Comparison of ENCODE assay signal across 18 cellular contexts in the genomic region with DNA sequence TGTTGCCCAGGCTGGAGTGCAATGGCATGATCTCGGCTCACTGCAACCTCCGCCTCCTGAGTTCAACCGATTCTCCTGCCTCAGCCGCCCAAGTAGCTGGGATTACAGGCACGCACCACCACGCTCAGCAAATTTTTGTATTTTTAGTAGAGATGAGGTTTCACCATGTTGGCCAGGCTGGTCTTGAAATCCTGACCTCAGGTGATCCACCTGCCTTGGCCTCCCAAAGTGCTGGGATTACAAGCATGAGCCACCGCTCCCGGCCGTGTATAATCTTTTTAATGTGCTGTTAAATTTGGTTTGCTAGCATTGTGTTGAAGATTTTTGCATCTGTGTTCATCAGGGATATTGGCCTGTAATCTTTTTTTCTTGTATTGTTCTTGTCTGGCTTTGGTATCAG. TPM values are rescaled to one million over a fixed set of nuclear protein-coding genes. Genes with fewer than 3 reads are reported as not detected.
"Had no signal": no experiment of that assay in that cellular context is flagged by ENCODE, and none has a peak within 500 bp of the region (broad histone marks: within the 10 kb centered on the region; RNA-seq: fewer than 3 reads in every experiment).

No MANE protein-coding gene starts in this region.

RNA-seq across cellular contexts. Expression of gene COLEC11, which starts 24.7 kb away (rescaled TPM):
- total RNA-seq: activated CD4-positive, alpha-beta memory T cell treated with anti-CD3 and anti-CD28 coated beads, Interleukin-2, amount 10 ng/mL, durations not matched to agents 7 days and 5 days; activated CD8-positive, alpha-beta T cell treated with anti-CD3 and anti-CD28 coated beads, Interleukin-2, amount 10 ng/mL, durations not matched to agents 7 days and 5 days; activated naive CD4-positive, alpha-beta T cell treated with anti-CD3 and anti-CD28 coated beads, Interleukin-2, amount 50 U/mL, for 72 hours; activated T-helper 2 cell treated with anti-CD3 and anti-CD28 coated beads, Interferon-gamma antibody, Interleukin-2, Interleukin-4, amounts not matched to agents 10 μg/mL and 5 μg/mL and 100 μg/mL, durations not matched to agents 14 hours and 24 hours and 36 hours; astrocyte; T-helper 1 cell treated with Interleukin-12 subunit alpha and Interleukin-12 subunit beta and Interleukin-4 antibody, amounts not matched to agents 30 ng/mL and 1 ng/mL, for 36 hours; T-helper 17 cell had no signal

RNA-seq across cellular contexts. Expression of gene ALLC, which starts 38.3 kb away (rescaled TPM):
- total RNA-seq: activated CD4-positive, alpha-beta memory T cell treated with anti-CD3 and anti-CD28 coated beads, Interleukin-2, amount 10 ng/mL, durations not matched to agents 7 days and 5 days; activated CD4-positive, alpha-beta T cell treated with anti-CD3 and anti-CD28 coated beads for 36 hours; activated CD4-positive, alpha-beta T cell treated with anti-CD3 and anti-CD28 coated beads, Interleukin-2, amount 10 ng/mL, durations not matched to agents 7 days and 5 days; activated CD8-positive, alpha-beta memory T cell treated with anti-CD3 and anti-CD28 coated beads, Interleukin-2, amount 10 ng/mL, durations not matched to agents 7 days and 5 days; activated CD8-positive, alpha-beta T cell treated with anti-CD3 and anti-CD28 coated beads, Interleukin-2, amount 10 ng/mL, durations not matched to agents 7 days and 5 days; activated naive CD4-positive, alpha-beta T cell treated with anti-CD3 and anti-CD28 coated beads for 36 hours; activated naive CD4-positive, alpha-beta T cell treated with anti-CD3 and anti-CD28 coated beads, Interleukin-2, amount 50 U/mL, for 72 hours; activated naive CD8-positive, alpha-beta T cell treated with anti-CD3 and anti-CD28 coated beads for 36 hours; activated T-helper 2 cell treated with anti-CD3 and anti-CD28 coated beads, Interferon-gamma antibody, Interleukin-2, Interleukin-4, amounts not matched to agents 10 μg/mL and 5 μg/mL and 100 μg/mL, durations not matched to agents 14 hours and 24 hours and 36 hours; aorta; astrocyte; body of pancreas; cardiac septum; T-cell; T-helper 1 cell treated with Interleukin-12 subunit alpha and Interleukin-12 subunit beta and Interleukin-4 antibody, amounts not matched to agents 30 ng/mL and 1 ng/mL, for 36 hours; T-helper 17 cell; T-helper 2 cell treated with Interferon-gamma antibody and Interleukin-4, amounts not matched to agents 100 ng/mL and 5 ng/mL, for 36 hours; WTC11 had no signal
